17 cellular contexts compared by ENCODE assay signal in the genomic region with DNA sequence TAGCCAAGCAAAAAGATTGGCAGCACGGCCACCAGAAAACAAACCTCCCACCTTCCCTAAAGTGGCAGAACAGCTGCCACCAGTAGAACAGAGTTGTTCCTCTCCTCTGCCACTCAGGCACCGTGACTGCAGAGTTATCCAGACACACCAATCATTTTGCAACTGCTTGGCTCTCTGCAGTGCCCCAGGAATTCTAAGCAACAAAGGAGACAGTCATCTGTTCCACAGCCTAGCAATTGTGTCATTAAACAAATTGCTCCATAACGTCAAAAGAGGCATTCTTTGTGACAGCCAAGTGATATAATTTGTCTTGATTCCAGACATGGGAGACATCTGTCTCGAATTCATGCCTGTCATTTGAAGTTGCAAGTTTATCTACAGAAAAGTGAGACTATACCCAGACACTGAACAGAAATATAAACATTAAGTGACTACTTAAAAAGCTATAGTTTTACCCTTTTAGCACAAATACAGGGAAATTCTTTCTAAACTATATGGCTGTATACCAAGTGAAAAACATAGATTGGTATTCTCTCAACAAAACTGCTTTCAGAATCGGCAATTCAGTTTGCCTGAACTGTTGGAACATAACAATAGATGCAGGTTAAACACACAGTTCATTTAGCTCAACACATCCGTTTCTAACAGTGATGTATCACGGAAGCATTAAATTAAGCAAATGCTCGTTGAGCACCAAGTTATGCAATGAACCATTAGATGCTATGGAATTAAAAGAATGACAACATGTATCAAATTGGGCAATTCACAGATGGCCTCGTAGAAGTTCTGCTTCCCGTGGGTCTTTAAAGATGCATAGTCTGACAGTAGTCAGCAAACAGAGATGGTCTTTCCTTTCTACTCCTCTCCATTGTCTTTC.
DNase-seq lines count a peak whose midpoint lies in the region; ATAC-seq, FAIRE-seq and TF ChIP-seq lines count a peak whose summit lies in the region.
"Had no signal": no experiment of that assay in that cellular context is flagged by ENCODE, and none has a peak within 500 bp of the region (broad histone marks: within the 10 kb centered on the region; RNA-seq: fewer than 3 reads in every experiment).

No MANE protein-coding gene starts in this region.

- H3K36me3 Mint-ChIP-seq in endodermal cell (ENCODE audit: low read depth), result no peaks in the 10 kb centered on the region
- H3K36me3 Mint-ChIP-seq in stimulated activated effector memory CD8-positive, alpha-beta T cell treated with anti-CD3 and anti-CD28 coated beads, Interleukin-12 subunit alpha, Interleukin-12 subunit beta, amount 100 ng/mL, for 72 hours, result no peaks in the 10 kb centered on the region
- H3K36me3 Mint-ChIP-seq: CD4-positive, CD25-positive, alpha-beta regulatory T cell had no signal

- no peaks in the 10 kb centered on the region for H3K36me3 ChIP-seq in endodermal cell (ENCODE audit: control insufficient read depth, insufficient read depth, low read length)
- H3K36me3 ChIP-seq: gastrocnemius medialis, upper lobe of left lung had no signal

- no peak overlapping the region for H3K9ac ChIP-seq in endodermal cell (ENCODE audit: extremely low read depth, low read length, poor library complexity, severe bottlenecking)

- no peaks in the 10 kb centered on the region for H3K27me3 Mint-ChIP-seq in endodermal cell (ENCODE audit: insufficient read depth)

- no peak overlapping the region for H3K4me3 ChIP-seq in endodermal cell (ENCODE audit: low read length)
- H3K4me3 ChIP-seq: gastrocnemius medialis, K562, lung, upper lobe of left lung had no signal

- no peaks in the 10 kb centered on the region for H3K9me3 Mint-ChIP-seq in endodermal cell
- H3K9me3 Mint-ChIP-seq in stimulated activated effector memory CD8-positive, alpha-beta T cell treated with anti-CD3 and anti-CD28 coated beads, Interleukin-12 subunit alpha, Interleukin-12 subunit beta, amount 100 ng/mL, for 72 hours, result no peaks in the 10 kb centered on the region
- H3K9me3 Mint-ChIP-seq: activated CD8-positive, alpha-beta T cell treated with anti-CD3 and anti-CD28 coated beads for 36 hours; activated naive CD4-positive, alpha-beta T cell treated with anti-CD3 and anti-CD28 coated beads for 36 hours; CD4-positive, CD25-positive, alpha-beta regulatory T cell had no signal

- no peak for TF ChIP-seq CTCF in endodermal cell (conservative IDR thresholded peaks at IDR 0.05)
- no peak for TF ChIP-seq CTCF in D721Med (IDR thresholded peaks at IDR 0.05; ENCODE audit: insufficient read depth, missing control alignments)

- FAIRE-seq in D721Med (lab: Jason Lieb, UNC), result no peak
- FAIRE-seq: colon, H1, K562 had no signal

- H3K4me1 ChIP-seq in endodermal cell (ENCODE audit: control insufficient read depth, insufficient read depth, low read length), result no peaks in the 10 kb centered on the region
- H3K4me1 ChIP-seq: gastrocnemius medialis, upper lobe of left lung had no signal

- H3K4me1 Mint-ChIP-seq in endodermal cell, result peaks cover 25% of the 10 kb centered on the region
- no peaks in the 10 kb centered on the region for H3K4me1 Mint-ChIP-seq in stimulated activated effector memory CD8-positive, alpha-beta T cell treated with anti-CD3 and anti-CD28 coated beads, Interleukin-12 subunit alpha, Interleukin-12 subunit beta, amount 100 ng/mL, for 72 hours
- H3K4me1 Mint-ChIP-seq: CD4-positive, CD25-positive, alpha-beta regulatory T cell had no signal

- peak overlapping the region; percentile 65 for H3K27ac ChIP-seq in endodermal cell (ENCODE audit: low read depth, low read length)
- H3K27ac ChIP-seq: gastrocnemius medialis, upper lobe of left lung had no signal

- no peaks in the 10 kb centered on the region for H3K27me3 ChIP-seq in endodermal cell (ENCODE audit: control insufficient read depth, insufficient read depth, low read length, poor library complexity, severe bottlenecking)
- H3K27me3 ChIP-seq: upper lobe of left lung had no signal

- 76 to 88% methylated on average over 9 to 10 of the region's 10 CpGs for WGBS in endodermal cell (ENCODE audit: insufficient coverage in 1 of 2, insufficient read length in 1 of 2), 2 experiments

- H3K4me3 Mint-ChIP-seq in endodermal cell, result no peak overlapping the region
- H3K4me3 Mint-ChIP-seq in stimulated activated effector memory CD8-positive, alpha-beta T cell treated with anti-CD3 and anti-CD28 coated beads, Interleukin-12 subunit alpha, Interleukin-12 subunit beta, amount 100 ng/mL, for 72 hours, result no peak overlapping the region
- H3K4me3 Mint-ChIP-seq: activated CD8-positive, alpha-beta T cell treated with anti-CD3 and anti-CD28 coated beads for 36 hours; activated naive CD4-positive, alpha-beta T cell treated with anti-CD3 and anti-CD28 coated beads for 36 hours; CD4-positive, CD25-positive, alpha-beta regulatory T cell had no signal

- DNase-seq in H4 (ENCODE audit: low spot score), result peak; percentile 24
- peak; percentile 82 for DNase-seq in NCI-H2227 treated with DMSO at 0.1 percent for 48 hours (lab: John Stamatoyannopoulos, UW)
- DNase-seq in endodermal cell, result no peak
- peak; percentile 16 for DNase-seq in occipital lobe (lab: John Stamatoyannopoulos, UW)
- DNase-seq in D721Med (ENCODE audit: insufficient read length, low spot score), result no peak
- DNase-seq in stimulated activated CD4-positive, alpha-beta T cell treated with anti-CD3 and anti-CD28 coated beads, Interleukin-4, amount 100 ng/mL, for 1 hour, result no peak
- no peak for DNase-seq in stimulated activated effector memory CD8-positive, alpha-beta T cell treated with anti-CD3 and anti-CD28 coated beads, Interleukin-12 subunit alpha, Interleukin-12 subunit beta, amount 100 ng/mL, for 72 hours (ENCODE audit: low spot score in 2 of 2)
- DNase-seq: activated CD8-positive, alpha-beta T cell treated with anti-CD3 and anti-CD28 coated beads for 36 hours; activated naive CD4-positive, alpha-beta T cell treated with anti-CD3 and anti-CD28 coated beads for 36 hours; CD4-positive, CD25-positive, alpha-beta regulatory T cell; gastrocnemius medialis; upper lobe of left lung had no signal

- H3K9me3 ChIP-seq in endodermal cell (ENCODE audit: control insufficient read depth, low read length), result no peaks in the 10 kb centered on the region
- H3K9me3 ChIP-seq: gastrocnemius medialis, upper lobe of left lung had no signal

- ATAC-seq in HG03571 (IDR thresholded peaks at IDR 0.05; ENCODE audit: unreplicated experiment), result no peak
- ATAC-seq in stimulated activated effector memory CD8-positive, alpha-beta T cell treated with anti-CD3 and anti-CD28 coated beads, Interleukin-12 subunit alpha, Interleukin-12 subunit beta, amount 100 ng/mL, for 72 hours, result no peak
- ATAC-seq: activated CD8-positive, alpha-beta T cell treated with anti-CD3 and anti-CD28 coated beads for 36 hours; gastrocnemius medialis; K562 had no signal

- no peak overlapping the region for H3K27ac Mint-ChIP-seq in endodermal cell
- no peak overlapping the region for H3K27ac Mint-ChIP-seq in stimulated activated effector memory CD8-positive, alpha-beta T cell treated with anti-CD3 and anti-CD28 coated beads, Interleukin-12 subunit alpha, Interleukin-12 subunit beta, amount 100 ng/mL, for 72 hours
- H3K27ac Mint-ChIP-seq: activated CD8-positive, alpha-beta T cell treated with anti-CD3 and anti-CD28 coated beads for 36 hours; activated naive CD4-positive, alpha-beta T cell treated with anti-CD3 and anti-CD28 coated beads for 36 hours had no signal

Comparison
In these comparisons a context has a peak if more than half of its experiments do, and no peak if none do; other contexts are left out.
1. DNase-seq: peak in H4 (single experiment), NCI-H2227 treated with DMSO at 0.1 percent for 48 hours (single experiment) and occipital lobe (single experiment); none in endodermal cell (single experiment), D721Med (single experiment), stimulated activated CD4-positive, alpha-beta T cell treated with anti-CD3 and anti-CD28 coated beads, Interleukin-4, amount 100 ng/mL, for 1 hour (single experiment) and stimulated activated effector memory CD8-positive, alpha-beta T cell treated with anti-CD3 and anti-CD28 coated beads, Interleukin-12 subunit alpha, Interleukin-12 subunit beta, amount 100 ng/mL, for 72 hours (0 of 2).